8 cellular contexts compared by ENCODE assay signal in genomic region chr16:20866161-20866772, GRCh38. TPM values are rescaled to one million over a fixed set of nuclear protein-coding genes. Genes with fewer than 3 reads are reported as not detected.
DNase-seq lines count a peak whose midpoint lies in the region; TF ChIP-seq lines count a peak whose summit lies in the region.

No MANE protein-coding gene starts in this region.

- DNase-seq in GM12865 (ENCODE audit: low read depth) (peak; percentile 52), HUDEP-2 (lab: John Stamatoyannopoulos, UW; ENCODE audit: unreplicated experiment in 76 of 76) (peak in 40 of 76 experiments; percentile 3 to 64 (median 26)), amniotic stem cell (lab: John Stamatoyannopoulos, UW) (peak; percentile 67), hepatic stellate cell (ENCODE audit: low spot score) (peak; percentile 53), suprapubic skin (ENCODE audit: low spot score in 2 of 2) (peak in 1 of 2 donors; percentile 71), SK-N-DZ (ENCODE audit: low spot score) (no peak), DMS79 treated with DMSO at 0.1 percent for 48 hours (lab: John Stamatoyannopoulos, UW) (no peak), GOT3 (lab: John Stamatoyannopoulos, UW) (no peak)

- H3K36me3 ChIP-seq in suprapubic skin: peaks cover 11% of the 10 kb centered on the region

- no peak for TF ChIP-seq CTCF in GM12865 (IDR thresholded peaks at IDR 0.05; ENCODE audit: insufficient read depth, low read depth, low read length, missing control alignments)
- TF ChIP-seq CTCF in suprapubic skin (IDR thresholded peaks at IDR 0.05): no peak

- H3K4me1 ChIP-seq in suprapubic skin: peaks cover 68% of the 10 kb centered on the region

- H3K27me3 ChIP-seq in suprapubic skin: no peaks in the 10 kb centered on the region

- H3K9me3 ChIP-seq in suprapubic skin: no peaks in the 10 kb centered on the region

- H3K4me3 ChIP-seq in GM12865 (ENCODE audit: low read depth, low read length): no peak overlapping the region; the same call in 1 of the 2 replicates
- H3K4me3 ChIP-seq in suprapubic skin: no peak overlapping the region

- no peak for TF ChIP-seq POLR2A in suprapubic skin (IDR thresholded peaks at IDR 0.05)

- TF ChIP-seq EP300 in suprapubic skin (IDR thresholded peaks at IDR 0.05): no peak

- H3K27ac ChIP-seq in suprapubic skin: peak overlapping the region; percentile 83

- whole genome bisulfite sequencing in suprapubic skin: 50% methylated on average over 6 of the region's 6 CpGs

RNA-seq across cellular contexts. Expression of gene DCUN1D3, which starts 33.9 kb away (rescaled TPM):
- 10 to 100 TPM; 16.6 to 31.8 (median 21.1) TPM for total RNA-seq in suprapubic skin
- polyA plus RNA-seq in SK-N-DZ (2014; cell fraction: cytosol; rRNA removed): 4.4 and 7.9 TPM in 2 replicates
- polyA plus RNA-seq in SK-N-DZ (2014; cell fraction: nucleus; rRNA removed): 5.9 and 6.6 TPM in 2 replicates

RNA-seq across cellular contexts. Expression of gene LYRM1, which starts 34.3 kb away (rescaled TPM):
- total RNA-seq in suprapubic skin: 10 to 100 TPM; 17.4 to 37.3 (median 30.0) TPM
- 36.6 and 48.7 TPM in 2 replicates for polyA plus RNA-seq in SK-N-DZ (2014; cell fraction: cytosol; rRNA removed)
- polyA plus RNA-seq in SK-N-DZ (2014; cell fraction: nucleus; rRNA removed): 22.8 and 33.8 TPM in 2 replicates

RNA-seq across cellular contexts. Expression of gene REXO5, which starts 59.9 kb away (rescaled TPM):
- 1 to 10 TPM; 3.5 to 9.1 (median 3.9) TPM for total RNA-seq in suprapubic skin
- 22.2 and 27.1 TPM in 2 replicates for polyA plus RNA-seq in SK-N-DZ (2014; cell fraction: cytosol; rRNA removed)
- 36.4 and 37.5 TPM in 2 replicates for polyA plus RNA-seq in SK-N-DZ (2014; cell fraction: nucleus; rRNA removed)

RNA-seq across cellular contexts. Expression of gene ERI2, which starts 60.0 kb away (rescaled TPM):
- total RNA-seq in suprapubic skin: 10 to 100 TPM; 11.0 to 21.8 (median 18.0) TPM
- polyA plus RNA-seq in SK-N-DZ (2014; cell fraction: cytosol; rRNA removed): 40.2 and 46.3 TPM in 2 replicates
- polyA plus RNA-seq in SK-N-DZ (2014; cell fraction: nucleus; rRNA removed): 82.9 and 97.6 TPM in 2 replicates

Comparison
In these comparisons a context has a peak if more than half of its experiments do, and no peak if none do; other contexts are left out.
1. DNase-seq: peak in GM12865 (single experiment), HUDEP-2 (40 of 76), amniotic stem cell (single experiment) and hepatic stellate cell (single experiment); none in SK-N-DZ (single experiment), DMS79 treated with DMSO at 0.1 percent for 48 hours (single experiment) and GOT3 (single experiment).